Comparison of ENCODE assay signal across 7 cellular contexts in genomic region chr14:77040995-77041744, GRCh38. TPM values are rescaled to one million over a fixed set of nuclear protein-coding genes. Genes with fewer than 3 reads are reported as not detected.
DNase-seq lines count a peak whose midpoint lies in the region; ATAC-seq, FAIRE-seq and TF ChIP-seq lines count a peak whose summit lies in the region.

No MANE protein-coding gene starts in this region.

- no peak for ATAC-seq in central memory CD8-positive, alpha-beta T cell (replicated peaks; ENCODE audit: extremely low read depth, poor library complexity, severe bottlenecking)
- ATAC-seq in naive thymus-derived CD8-positive, alpha-beta T cell: peak; percentile 15 to 16

- peaks cover 59% of the 10 kb centered on the region for H3F3A ChIP-seq in GM23248 (ENCODE audit: insufficient read depth)

- H3K4me2 ChIP-seq in GM23248 (ENCODE audit: unreplicated experiment) (peak overlapping the region; percentile 80), OCI-LY3 (ENCODE audit: low read length) (peak overlapping the region; percentile 93)

- peaks cover 89% of the 10 kb centered on the region for H3K4me1 ChIP-seq in GM23248 (ENCODE audit: insufficient read depth)
- H3K4me1 ChIP-seq in OCI-LY3 (ENCODE audit: low read length): peaks cover 64% of the 10 kb centered on the region

- H3K9me2 ChIP-seq in GM23248 (ENCODE audit: insufficient read depth): no peaks in the 10 kb centered on the region

- H3K4me3 Mint-ChIP-seq in central memory CD8-positive, alpha-beta T cell: peak overlapping the region; percentile 77
- peak overlapping the region; percentile 79 to 93 (median 88) for H3K4me3 Mint-ChIP-seq in naive thymus-derived CD8-positive, alpha-beta T cell

- DNase-seq in GM23248 (no peak), D721Med (ENCODE audit: insufficient read length, low spot score) (no peak), KG1 (lab: John Stamatoyannopoulos, UW) (no peak), OCI-M2 (lab: John Stamatoyannopoulos, UW; ENCODE audit: unreplicated experiment) (no peak)
- no peak for DNase-seq in central memory CD8-positive, alpha-beta T cell (ENCODE audit: low spot score in 2 of 2)
- peak in 5 of 10 donors; percentile 42 to 81 (median 57) for DNase-seq in naive thymus-derived CD8-positive, alpha-beta T cell

- H3K4me3 ChIP-seq in GM23248 (peak overlapping the region; percentile 60), OCI-LY3 (ENCODE audit: low read length) (peak overlapping the region; percentile 70)

- H3K4me1 Mint-ChIP-seq in central memory CD8-positive, alpha-beta T cell: peaks cover 70% of the 10 kb centered on the region
- H3K4me1 Mint-ChIP-seq in naive thymus-derived CD8-positive, alpha-beta T cell: peaks cover 51 to 97% (median 90%) of the 10 kb centered on the region in 4 donors

- H3K9me3 ChIP-seq in GM23248 (ENCODE audit: low read depth) (no peaks in the 10 kb centered on the region), OCI-LY3 (ENCODE audit: insufficient read depth, low read length) (no peaks in the 10 kb centered on the region)

- H3K27ac ChIP-seq in GM23248 (peak overlapping the region; percentile 100), OCI-LY3 (ENCODE audit: low read length) (peak overlapping the region; percentile 90)

- TF ChIP-seq CTCF in OCI-LY3 (IDR thresholded peaks at IDR 0.05; ENCODE audit: low read depth, low read length) (no peak), D721Med (IDR thresholded peaks at IDR 0.05; ENCODE audit: insufficient read depth, missing control alignments) (no peak)

- peak overlapping the region; percentile 93 for H3K9ac ChIP-seq in GM23248
- H3K9ac ChIP-seq in OCI-LY3 (ENCODE audit: low read length): peak overlapping the region; percentile 74

- H3K36me3 ChIP-seq in GM23248 (ENCODE audit: low read depth): no peaks in the 10 kb centered on the region
- no peaks in the 10 kb centered on the region for H3K36me3 ChIP-seq in OCI-LY3 (replicated peaks; ENCODE audit: low read depth, low read length)

- peak overlapping the region; percentile 96 for H3K27ac Mint-ChIP-seq in central memory CD8-positive, alpha-beta T cell (ENCODE audit: low read depth)
- peak overlapping the region; percentile 94 to 100 (median 99) for H3K27ac Mint-ChIP-seq in naive thymus-derived CD8-positive, alpha-beta T cell

- in situ Hi-C loops in GM23248 (cut with MboI): no loop called here

- H3K79me2 ChIP-seq in GM23248 (ENCODE audit: insufficient read depth) (no peaks in the 10 kb centered on the region), OCI-LY3 (ENCODE audit: low read length) (no peaks in the 10 kb centered on the region)

- no peaks in the 10 kb centered on the region for H3K27me3 ChIP-seq in GM23248 (replicated peaks; ENCODE audit: insufficient read depth)
- peaks cover 28% of the 10 kb centered on the region for H3K27me3 ChIP-seq in OCI-LY3 (ENCODE audit: low read depth, low read length)

- peaks cover 19% of the 10 kb centered on the region for H3K36me3 Mint-ChIP-seq in central memory CD8-positive, alpha-beta T cell (ENCODE audit: insufficient read depth)
- no peaks in the 10 kb centered on the region for H3K36me3 Mint-ChIP-seq in naive thymus-derived CD8-positive, alpha-beta T cell

- H3K9me3 Mint-ChIP-seq in central memory CD8-positive, alpha-beta T cell: no peaks in the 10 kb centered on the region
- H3K9me3 Mint-ChIP-seq in naive thymus-derived CD8-positive, alpha-beta T cell: no peaks in the 10 kb centered on the region

- WGBS in GM23248 (ENCODE audit: low coverage in 1 of 2, low lambda C conversion rate in 2 of 2, missing lambda C conversion rate in 2 of 2), 2 experiments: 33 to 34% methylated on average over 17 of the region's 17 CpGs

- no peaks in the 10 kb centered on the region for H3K27me3 Mint-ChIP-seq in central memory CD8-positive, alpha-beta T cell
- H3K27me3 Mint-ChIP-seq in naive thymus-derived CD8-positive, alpha-beta T cell: no peaks in the 10 kb centered on the region

- peak overlapping the region; percentile 50 for H2AFZ ChIP-seq in GM23248
- peak overlapping the region; percentile 76 for H2AFZ ChIP-seq in OCI-LY3 (ENCODE audit: low read depth, low read length)

- no peak for FAIRE-seq in D721Med (lab: Jason Lieb, UNC)

- POLR2A ChIA-PET in naive thymus-derived CD8-positive, alpha-beta T cell (lab: Charles Lee): interaction anchor here (1.0 to 14.5 kb wide), 12 partner anchors 9 to 115 kb away, joined by 3 to 309 read pairs (median 8); partner anchors contain the start of gene IRF2BPL

- no peaks in the 10 kb centered on the region for H4K20me1 ChIP-seq in GM23248 (ENCODE audit: insufficient read depth)
- no peaks in the 10 kb centered on the region for H4K20me1 ChIP-seq in OCI-LY3 (ENCODE audit: insufficient read depth, low read length)

RNA-seq across cellular contexts. Expression of gene IRF2BPL, which starts 12.7 kb away (rescaled TPM):
- total RNA-seq in GM23248 (2014; rRNA removed; shearing (Covaris generic)): 43.4 and 51.0 TPM in 2 replicates
- 4.8 and 4.9 TPM in 2 replicates for polyA plus RNA-seq in GM23248 (2016; fragmentation: Nextera tagmentation; extraction: Ambion mirVana)
- 10 to 100 TPM; 24.6 to 26.5 TPM for total RNA-seq in naive thymus-derived CD8-positive, alpha-beta T cell
- 1 to 10 TPM; 1.9 to 3.3 (median 3.2) TPM for polyA plus RNA-seq in naive thymus-derived CD8-positive, alpha-beta T cell

RNA-seq across cellular contexts. Expression of gene CIPC, which starts 56.9 kb away (rescaled TPM):
- 10.8 and 14.4 TPM in 2 replicates for total RNA-seq in GM23248 (2014; rRNA removed; shearing (Covaris generic))
- polyA plus RNA-seq in GM23248 (2016; fragmentation: Nextera tagmentation; extraction: Ambion mirVana): 5.5 and 5.6 TPM in 2 replicates
- total RNA-seq in naive thymus-derived CD8-positive, alpha-beta T cell: 10 to 100 TPM; 11.3 to 12.8 TPM
- polyA plus RNA-seq in naive thymus-derived CD8-positive, alpha-beta T cell: 1 to 10 TPM; 4.4 to 7.7 (median 4.7) TPM
